In the genomic region with DNA sequence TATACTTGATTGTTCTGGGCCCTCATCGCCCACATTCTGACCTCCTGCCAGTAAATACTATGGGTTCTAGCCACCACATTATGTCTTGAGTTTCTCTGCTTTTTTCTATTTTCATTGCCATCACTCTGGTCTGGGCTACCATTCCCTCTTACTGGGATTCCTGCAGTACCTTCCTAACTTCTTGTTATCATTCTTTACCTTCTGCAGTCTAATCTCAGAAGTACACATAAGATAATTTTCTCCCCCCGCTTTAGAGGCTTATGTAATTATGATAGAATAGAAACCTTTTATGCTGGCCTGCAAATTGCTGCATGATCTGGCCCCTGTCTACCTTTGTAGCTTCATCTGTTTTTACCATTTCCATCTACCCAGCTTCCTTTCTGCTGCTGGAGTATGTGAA, we compare ENCODE assay signal across 16 cellular contexts. TPM values are rescaled to one million over a fixed set of nuclear protein-coding genes. Genes with fewer than 3 reads are reported as not detected.
DNase-seq lines count a peak whose midpoint lies in the region; ATAC-seq and FAIRE-seq lines count a peak whose summit lies in the region.
"Had no signal": no experiment of that assay in that cellular context is flagged by ENCODE, and none has a peak within 500 bp of the region (broad histone marks: within the 10 kb centered on the region; RNA-seq: fewer than 3 reads in every experiment).

No MANE protein-coding gene starts in this region.

- H3K4me1 ChIP-seq in naive thymus-derived CD4-positive, alpha-beta T cell (ENCODE audit: control insufficient read depth in 2 of 2, insufficient read depth in 2 of 2, low read length in 2 of 2), result peaks cover 40 to 48% of the 10 kb centered on the region in 2 donors
- H3K4me1 ChIP-seq: A549 had no signal

- intact Hi-C loops in activated CD4-positive, alpha-beta T cell treated with anti-CD3 and anti-CD28 coated beads, Interleukin-2, amount 10 ng/mL, durations not matched to agents 24 days and 14 days (cut with micrococcal nuclease), result loop anchor here (10.0 kb wide), 2 partner anchors 505 to 805 kb away; no protein-coding TSS in a partner anchor
- intact Hi-C loops in activated T-helper 2 cell treated with anti-CD3 and anti-CD28 coated beads, Interferon-gamma antibody, Interleukin-2, Interleukin-4, amounts not matched to agents 10 μg/mL and 5 μg/mL and 100 μg/mL, durations not matched to agents 14 hours and 24 hours and 36 hours (cut with micrococcal nuclease), result loop anchor here (10.0 kb wide), 1 partner anchor 135 kb away; no protein-coding TSS in a partner anchor
- intact Hi-C loops in naive thymus-derived CD4-positive, alpha-beta T cell (cut with micrococcal nuclease), result loop anchor here in 1 of 2 donors (10.0 kb wide), 2 partner anchors 685 to 805 kb away; no protein-coding TSS in a partner anchor

- ATAC-seq in naive thymus-derived CD4-positive, alpha-beta T cell, result no peak
- ATAC-seq: A549 had no signal

- FAIRE-seq in GM19239 (lab: Jason Lieb, UNC), result no peak
- FAIRE-seq: A549 had no signal

- CTCF ChIA-PET in naive thymus-derived CD4-positive, alpha-beta T cell (lab: Charles Lee), result interaction anchor here (1.3 kb wide), 1 partner anchor 17 kb away, joined by 5 read pairs; no protein-coding TSS in a partner anchor

- H3K4me1 Mint-ChIP-seq in activated CD4-positive, alpha-beta T cell treated with anti-CD3 and anti-CD28 coated beads, Interleukin-2, amount 10 ng/mL, durations not matched to agents 24 days and 14 days, result peaks cover 55% of the 10 kb centered on the region
- H3K4me1 Mint-ChIP-seq in IgD-negative memory B cell, result peaks cover 54 to 58% (median 57%) of the 10 kb centered on the region in 3 donors
- peaks cover 56% of the 10 kb centered on the region for H3K4me1 Mint-ChIP-seq in activated T-helper 2 cell treated with anti-CD3 and anti-CD28 coated beads, Interferon-gamma antibody, Interleukin-2, Interleukin-4, amounts not matched to agents 10 μg/mL and 5 μg/mL and 100 μg/mL, durations not matched to agents 14 hours and 24 hours and 36 hours (ENCODE audit: low read depth)
- peaks cover 42 to 96% (median 86%) of the 10 kb centered on the region in 7 donors for H3K4me1 Mint-ChIP-seq in naive thymus-derived CD4-positive, alpha-beta T cell

- no peaks in the 10 kb centered on the region for H3K36me3 ChIP-seq in naive thymus-derived CD4-positive, alpha-beta T cell (ENCODE audit: control insufficient read depth in 2 of 3, insufficient read depth in 3 of 3, low read length in 3 of 3)
- H3K36me3 ChIP-seq: thoracic aorta had no signal

- H3K27ac Mint-ChIP-seq in activated CD4-positive, alpha-beta T cell treated with anti-CD3 and anti-CD28 coated beads, Interleukin-2, amount 10 ng/mL, durations not matched to agents 24 days and 14 days, result peak overlapping the region; percentile 75
- peak overlapping the region; percentile 60 to 95 (median 79) for H3K27ac Mint-ChIP-seq in IgD-negative memory B cell
- H3K27ac Mint-ChIP-seq in activated T-helper 2 cell treated with anti-CD3 and anti-CD28 coated beads, Interferon-gamma antibody, Interleukin-2, Interleukin-4, amounts not matched to agents 10 μg/mL and 5 μg/mL and 100 μg/mL, durations not matched to agents 14 hours and 24 hours and 36 hours, result peak overlapping the region; percentile 21
- peak overlapping the region; percentile 65 to 95 (median 84) for H3K27ac Mint-ChIP-seq in naive thymus-derived CD4-positive, alpha-beta T cell

- H3K27me3 ChIP-seq in naive thymus-derived CD4-positive, alpha-beta T cell (ENCODE audit: control insufficient read depth in 2 of 2, insufficient read depth in 2 of 2, low read length in 2 of 2), result no peaks in the 10 kb centered on the region

- H3K9me3 Mint-ChIP-seq in activated CD4-positive, alpha-beta T cell treated with anti-CD3 and anti-CD28 coated beads, Interleukin-2, amount 10 ng/mL, durations not matched to agents 24 days and 14 days, result no peaks in the 10 kb centered on the region
- peaks cover 2 to 4% (median 3%) of the 10 kb centered on the region in 3 donors for H3K9me3 Mint-ChIP-seq in IgD-negative memory B cell
- peaks cover 7% of the 10 kb centered on the region for H3K9me3 Mint-ChIP-seq in activated T-helper 2 cell treated with anti-CD3 and anti-CD28 coated beads, Interferon-gamma antibody, Interleukin-2, Interleukin-4, amounts not matched to agents 10 μg/mL and 5 μg/mL and 100 μg/mL, durations not matched to agents 14 hours and 24 hours and 36 hours
- H3K9me3 Mint-ChIP-seq in naive thymus-derived CD4-positive, alpha-beta T cell, result peaks cover 0 to 15% (median 4%) of the 10 kb centered on the region in 11 donors

- peaks cover 23% of the 10 kb centered on the region for H3K36me3 Mint-ChIP-seq in activated CD4-positive, alpha-beta T cell treated with anti-CD3 and anti-CD28 coated beads, Interleukin-2, amount 10 ng/mL, durations not matched to agents 24 days and 14 days (ENCODE audit: low read depth)
- peaks cover 9% of the 10 kb centered on the region for H3K36me3 Mint-ChIP-seq in IgD-negative memory B cell
- H3K36me3 Mint-ChIP-seq in activated T-helper 2 cell treated with anti-CD3 and anti-CD28 coated beads, Interferon-gamma antibody, Interleukin-2, Interleukin-4, amounts not matched to agents 10 μg/mL and 5 μg/mL and 100 μg/mL, durations not matched to agents 14 hours and 24 hours and 36 hours (ENCODE audit: low read depth), result peaks cover 23% of the 10 kb centered on the region
- H3K36me3 Mint-ChIP-seq in naive thymus-derived CD4-positive, alpha-beta T cell, result peaks cover 0 to 28% (median 10%) of the 10 kb centered on the region in 5 donors

- peak; percentile 64 for DNase-seq in activated CD4-positive, alpha-beta T cell treated with anti-CD3 and anti-CD28 coated beads, Interleukin-2, amount 10 ng/mL, durations not matched to agents 24 days and 14 days
- no peak for DNase-seq in activated CD4-positive, alpha-beta T cell treated with anti-CD3 and anti-CD28 coated beads, Interleukin-2, amount 50 U/mL, for 4 hours
- no peak for DNase-seq in activated T-helper 2 cell treated with anti-CD3 and anti-CD28 coated beads, Interferon-gamma antibody, Interleukin-2, Interleukin-4, amounts not matched to agents 10 μg/mL and 5 μg/mL and 100 μg/mL, durations not matched to agents 14 hours and 24 hours and 36 hours (ENCODE audit: low spot score)
- DNase-seq in naive thymus-derived CD4-positive, alpha-beta T cell, result no peak
- DNase-seq in GM19239 (ENCODE audit: insufficient read length, low spot score), result no peak
- DNase-seq in DMS 273 treated with DMSO at 0.1 percent for 48 hours (lab: John Stamatoyannopoulos, UW), result no peak
- DNase-seq in hepatic stellate cell (ENCODE audit: low spot score), result no peak
- DNase-seq: activated CD4-positive, alpha-beta T cell treated with anti-CD3 and anti-CD28 coated beads for 48 hours; DMS79 treated with DMSO at 0.1 percent for 48 hours; NCI-H1105; NCI-H2081 treated with DMSO at 0.1 percent for 48 hours had no signal

- H3K4me3 Mint-ChIP-seq in activated CD4-positive, alpha-beta T cell treated with anti-CD3 and anti-CD28 coated beads, Interleukin-2, amount 10 ng/mL, durations not matched to agents 24 days and 14 days, result peak overlapping the region; percentile 37
- H3K4me3 Mint-ChIP-seq in IgD-negative memory B cell, result no peak overlapping the region
- no peak overlapping the region for H3K4me3 Mint-ChIP-seq in activated T-helper 2 cell treated with anti-CD3 and anti-CD28 coated beads, Interferon-gamma antibody, Interleukin-2, Interleukin-4, amounts not matched to agents 10 μg/mL and 5 μg/mL and 100 μg/mL, durations not matched to agents 14 hours and 24 hours and 36 hours (ENCODE audit: low read depth)
- H3K4me3 Mint-ChIP-seq in naive thymus-derived CD4-positive, alpha-beta T cell, result peak overlapping the region in 9 of 10 donors; percentile 26 to 63 (median 58)
- H3K4me3 Mint-ChIP-seq: mesothelial cell of epicardium had no signal

- peak overlapping the region; percentile 62 for H3K27ac ChIP-seq in naive thymus-derived CD4-positive, alpha-beta T cell (ENCODE audit: low read depth, low read length)
- H3K27ac ChIP-seq: A549; BLaER1 treated with 17β-estradiol and CSF1 and Interleukin-3, amounts not matched to agents 10 nM and 100 nM; thoracic aorta had no signal

- H3K4me3 ChIP-seq in naive thymus-derived CD4-positive, alpha-beta T cell (ENCODE audit: low read length), result no peak overlapping the region
- H3K4me3 ChIP-seq: A549; BLaER1 treated with 17β-estradiol and CSF1 and Interleukin-3, amounts not matched to agents 10 nM and 100 nM; thoracic aorta had no signal

- no peaks in the 10 kb centered on the region for H3K9me3 ChIP-seq in naive thymus-derived CD4-positive, alpha-beta T cell (ENCODE audit: control insufficient read depth in 2 of 3, low read length in 3 of 3)
- H3K9me3 ChIP-seq: A549, thoracic aorta had no signal

- POLR2A ChIA-PET in naive thymus-derived CD4-positive, alpha-beta T cell (lab: Charles Lee), result interaction anchor here (0.7 to 3.6 kb wide), 5 partner anchors 13 to 26 kb away, joined by 3 to 36 read pairs (median 5); a partner anchor contains a TSS

- no peaks in the 10 kb centered on the region for H3K27me3 Mint-ChIP-seq in activated CD4-positive, alpha-beta T cell treated with anti-CD3 and anti-CD28 coated beads, Interleukin-2, amount 10 ng/mL, durations not matched to agents 24 days and 14 days
- no peaks in the 10 kb centered on the region for H3K27me3 Mint-ChIP-seq in IgD-negative memory B cell
- no peaks in the 10 kb centered on the region for H3K27me3 Mint-ChIP-seq in activated T-helper 2 cell treated with anti-CD3 and anti-CD28 coated beads, Interferon-gamma antibody, Interleukin-2, Interleukin-4, amounts not matched to agents 10 μg/mL and 5 μg/mL and 100 μg/mL, durations not matched to agents 14 hours and 24 hours and 36 hours (ENCODE audit: low read depth)
- H3K27me3 Mint-ChIP-seq in naive thymus-derived CD4-positive, alpha-beta T cell, result no peaks in the 10 kb centered on the region

RNA-seq across cellular contexts. Expression of a gene that starts 19.2 kb away (rescaled TPM):
- total RNA-seq in activated CD4-positive, alpha-beta T cell treated with anti-CD3 and anti-CD28 coated beads, Interleukin-2, amount 10 ng/mL, durations not matched to agents 24 days and 14 days, result 43.2 and 46.0 TPM in 2 replicates
- polyA plus RNA-seq in IgD-negative memory B cell, result 22.4 TPM
- 35.5 and 37.1 TPM in 2 replicates for total RNA-seq in activated T-helper 2 cell treated with anti-CD3 and anti-CD28 coated beads, Interferon-gamma antibody, Interleukin-2, Interleukin-4, amounts not matched to agents 10 μg/mL and 5 μg/mL and 100 μg/mL, durations not matched to agents 14 hours and 24 hours and 36 hours
- total RNA-seq in naive thymus-derived CD4-positive, alpha-beta T cell, result 100 to 1,000 TPM in 1 of 5 experiments, 10 to 100 TPM in 4; 61.7 to 103 (median 74.5) TPM
- polyA plus RNA-seq in naive thymus-derived CD4-positive, alpha-beta T cell, result 10 to 100 TPM; 24.6 to 38.4 TPM

Comparison
In these comparisons a context has a peak if more than half of its experiments do, and no peak if none do; other contexts are left out.
1. H3K27ac Mint-ChIP-seq: peak in every context shown above with its lines; median percentile 84 in naive thymus-derived CD4-positive, alpha-beta T cell; 79 in IgD-negative memory B cell; 75 in activated CD4-positive, alpha-beta T cell treated with anti-CD3 and anti-CD28 coated beads, Interleukin-2, amount 10 ng/mL, durations not matched to agents 24 days and 14 days; 21 in activated T-helper 2 cell treated with anti-CD3 and anti-CD28 coated beads, Interferon-gamma antibody, Interleukin-2, Interleukin-4, amounts not matched to agents 10 μg/mL and 5 μg/mL and 100 μg/mL, durations not matched to agents 14 hours and 24 hours and 36 hours.
2. H3K4me3 Mint-ChIP-seq: peak in activated CD4-positive, alpha-beta T cell treated with anti-CD3 and anti-CD28 coated beads, Interleukin-2, amount 10 ng/mL, durations not matched to agents 24 days and 14 days (single experiment) and naive thymus-derived CD4-positive, alpha-beta T cell (9 of 10); none in IgD-negative memory B cell (0 of 4) and activated T-helper 2 cell treated with anti-CD3 and anti-CD28 coated beads, Interferon-gamma antibody, Interleukin-2, Interleukin-4, amounts not matched to agents 10 μg/mL and 5 μg/mL and 100 μg/mL, durations not matched to agents 14 hours and 24 hours and 36 hours (single experiment).